In the genomic region with DNA sequence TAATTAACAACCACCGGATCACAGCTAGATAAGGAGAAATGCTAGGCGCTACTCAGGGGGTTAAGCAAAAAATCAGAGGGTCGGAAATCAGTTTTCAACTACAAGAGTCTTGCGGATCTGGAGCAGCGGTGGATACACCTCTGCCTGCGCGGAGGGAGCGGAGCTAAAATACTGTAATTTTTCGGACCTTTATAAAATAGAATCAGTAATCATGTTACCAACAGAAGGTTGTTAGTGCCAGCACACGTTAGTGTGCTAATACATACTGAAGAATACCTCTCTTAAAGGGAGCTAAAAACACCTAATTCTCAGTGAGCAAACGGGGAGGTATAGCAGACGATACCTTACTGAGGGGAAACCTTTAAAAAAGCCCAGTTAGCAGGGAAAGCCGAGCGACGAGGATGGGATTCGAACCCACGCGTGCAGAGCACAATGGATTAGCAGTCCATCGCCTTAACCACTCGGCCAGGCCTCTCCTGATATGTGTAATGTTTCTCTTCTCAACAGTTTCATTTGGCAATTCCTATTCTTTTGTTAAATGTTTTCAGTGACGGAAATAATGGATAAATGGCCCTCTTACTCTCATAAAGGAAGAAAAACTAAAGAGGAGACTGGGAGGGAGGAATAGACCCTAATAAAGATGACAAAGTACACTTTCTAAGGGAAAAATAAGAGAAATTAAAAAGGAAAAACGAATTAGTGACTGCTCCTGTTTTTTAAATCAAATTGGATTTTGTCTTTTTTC, we compare ENCODE assay signal across 8 cellular contexts. TPM values are rescaled to one million over a fixed set of nuclear protein-coding genes. Genes with fewer than 3 reads are reported as not detected.
DNase-seq lines count a peak whose midpoint lies in the region; ATAC-seq and TF ChIP-seq lines count a peak whose summit lies in the region.

No MANE protein-coding gene starts in this region.

- peak overlapping the region; percentile 80 for H3K4me3 ChIP-seq in HUES64 (ENCODE audit: low read length)

- CTCF ChIA-PET in activated B cell treated with CpG ODN at 0.5 μM for 24 hours (lab: Charles Lee), result interaction anchor here (1.0 kb wide), 1 partner anchor 9 kb away, joined by 4 read pairs; no protein-coding TSS in a partner anchor

- POLR2A ChIA-PET in activated B cell treated with CpG ODN at 0.5 μM for 24 hours (lab: Charles Lee), result interaction anchor here (0.7 to 3.4 kb wide), 11 partner anchors 12 to 285 kb away, joined by 3 to 15 read pairs (median 4); a partner anchor contains a TSS

- ATAC-seq in GM18519 (IDR thresholded peaks at IDR 0.05; ENCODE audit: low FRiP score, unreplicated experiment) (peak; percentile 33), activated B cell treated with CpG ODN at 0.5 μM for 24 hours (ENCODE audit: low read depth) (peak; percentile 72), HG02973 (IDR thresholded peaks at IDR 0.05; ENCODE audit: unreplicated experiment) (no peak)

- peak; percentile 39 for DNase-seq in activated B cell treated with CpG ODN at 0.5 μM for 24 hours
- DNase-seq in chondrocyte (ENCODE audit: low spot score), result no peak
- DNase-seq in left kidney (ENCODE audit: low read depth, low spot score), result peak; percentile 80
- DNase-seq in stimulated activated CD4-positive, alpha-beta T cell treated with anti-CD3 and anti-CD28 coated beads, Interleukin-4, amount 100 ng/mL, for 1 hour, result peak; percentile 71
- DNase-seq in NCI-H526 treated with DMSO at 0.1 percent for 48 hours (lab: John Stamatoyannopoulos, UW), result no peak

- no peaks in the 10 kb centered on the region for H3K27me3 Mint-ChIP-seq in activated B cell treated with CpG ODN at 0.5 μM for 24 hours
- no peaks in the 10 kb centered on the region for H3K27me3 Mint-ChIP-seq in chondrocyte (ENCODE audit: low read depth)

- peak overlapping the region; percentile 55 for H3K9ac ChIP-seq in HUES64 (ENCODE audit: low read depth, low read length)

- H3K27ac ChIP-seq in HUES64 (ENCODE audit: low read depth, low read length), result no peak overlapping the region

- H3K27me3 ChIP-seq in HUES64 (ENCODE audit: insufficient read depth, low read length), result no peaks in the 10 kb centered on the region

- H3K27ac Mint-ChIP-seq in activated B cell treated with CpG ODN at 0.5 μM for 24 hours, result peak overlapping the region; percentile 96
- peak overlapping the region; percentile 89 for H3K27ac Mint-ChIP-seq in chondrocyte (ENCODE audit: unreplicated experiment)

- WGBS in HUES64, result 5% methylated on average over 18 of the region's 22 CpGs

- H3K9me3 Mint-ChIP-seq in activated B cell treated with CpG ODN at 0.5 μM for 24 hours, result no peaks in the 10 kb centered on the region
- H3K9me3 Mint-ChIP-seq in chondrocyte (ENCODE audit: low read depth), result no peaks in the 10 kb centered on the region

- H3K4me1 Mint-ChIP-seq in activated B cell treated with CpG ODN at 0.5 μM for 24 hours (peaks cover 17% of the 10 kb centered on the region), chondrocyte (ENCODE audit: low read depth) (peaks cover 25% of the 10 kb centered on the region)

- no peaks in the 10 kb centered on the region for H3K9me3 ChIP-seq in HUES64 (ENCODE audit: insufficient read depth, low read depth, low read length)

- TF ChIP-seq CTCF in activated B cell treated with CpG ODN at 0.5 μM for 24 hours (IDR thresholded peaks at IDR 0.05), result no peak
- TF ChIP-seq CTCF in chondrocyte (IDR thresholded peaks at IDR 0.05), result no peak

- intact Hi-C loops in activated B cell treated with CpG ODN at 0.5 μM for 24 hours (cut with micrococcal nuclease), result loop anchor here (1.0 to 2.0 kb wide), 6 partner anchors 8 to 248 kb away; a partner anchor contains a TSS

- H3K36me3 ChIP-seq in HUES64 (ENCODE audit: insufficient read depth, low read length), result no peaks in the 10 kb centered on the region

- 0 out of 2 replicates have a peak, but pooled peaks cover 4% of the 10 kb centered on the region for H3K4me1 ChIP-seq in HUES64 (ENCODE audit: insufficient read depth, low read length)

- H3K36me3 Mint-ChIP-seq in activated B cell treated with CpG ODN at 0.5 μM for 24 hours (ENCODE audit: low read depth) (peaks cover 5% of the 10 kb centered on the region), chondrocyte (ENCODE audit: low read depth) (no peaks in the 10 kb centered on the region)

- H3K4me3 Mint-ChIP-seq in activated B cell treated with CpG ODN at 0.5 μM for 24 hours, result peak overlapping the region; percentile 93
- peak overlapping the region; percentile 69 for H3K4me3 Mint-ChIP-seq in chondrocyte (ENCODE audit: unreplicated experiment)

RNA-seq across cellular contexts. Expression of a gene that starts 59.7 kb away (rescaled TPM):
- polyA plus RNA-seq in HUES64 (2013, experiment 1 of 2), result 1.00 TPM
- 1.8 TPM for polyA plus RNA-seq in HUES64 (2013, experiment 2 of 2)
- total RNA-seq in activated B cell treated with CpG ODN at 0.5 μM for 24 hours (65.3 and 81.6 TPM in 2 replicates), chondrocyte (7.2 to 18.0 TPM (median 7.7 TPM) in 3 replicates)

Comparison
In these comparisons a context has a peak if more than half of its experiments do, and no peak if none do; other contexts are left out.
1. DNase-seq: peak in activated B cell treated with CpG ODN at 0.5 μM for 24 hours (single experiment), left kidney (single experiment) and stimulated activated CD4-positive, alpha-beta T cell treated with anti-CD3 and anti-CD28 coated beads, Interleukin-4, amount 100 ng/mL, for 1 hour (single experiment); none in chondrocyte (single experiment) and NCI-H526 treated with DMSO at 0.1 percent for 48 hours (single experiment).